22 cellular contexts compared by ENCODE assay signal in the genomic region with DNA sequence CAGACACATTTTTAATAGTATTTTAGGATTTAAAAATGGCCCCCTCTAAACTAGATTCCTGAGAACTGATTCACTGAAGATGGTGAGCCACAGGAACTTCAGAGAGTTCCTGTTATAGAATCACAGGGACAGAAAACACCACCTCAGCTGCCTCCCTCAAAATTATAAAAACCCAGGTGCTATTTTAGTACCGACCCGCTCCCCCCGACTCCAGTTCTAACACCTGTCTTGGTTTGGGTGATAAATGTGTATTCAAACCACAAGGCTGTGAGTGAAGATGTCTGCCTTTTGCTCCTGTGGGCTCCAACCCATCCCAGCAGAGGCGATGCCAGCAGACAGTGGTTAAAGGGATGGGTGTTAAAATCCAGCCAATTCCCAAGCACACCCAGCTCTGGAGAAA.
"Had no signal": no experiment of that assay in that cellular context is flagged by ENCODE, and none has a peak within 500 bp of the region (broad histone marks: within the 10 kb centered on the region; RNA-seq: fewer than 3 reads in every experiment).

No MANE protein-coding gene starts in this region.

- H3K27me3 ChIP-seq: ovary, tibial nerve, vagina had no signal

- H3K4me3 ChIP-seq: esophagus squamous epithelium, ovary, psoas muscle, skin epidermis, tibial nerve, vagina had no signal

- ATAC-seq: activated CD8-positive, alpha-beta T cell treated with anti-CD3 and anti-CD28 coated beads for 36 hours; activated T-helper 17 cell treated with anti-CD3 and anti-CD28 coated beads, Interleukin-2, amount 50 U/mL, for 72 hours; effector memory CD8-positive, alpha-beta T cell; natural killer cell; psoas muscle; right cardiac atrium; stimulated activated naive CD8-positive, alpha-beta T cell treated with anti-CD3 and anti-CD28 coated beads, Interleukin-15, Interleukin-2, amounts not matched to agents 100 U/mL and 50 U/mL, for 24 hours had no signal

- H3K36me3 ChIP-seq: esophagus squamous epithelium, ovary, tibial nerve, vagina had no signal

- DNase-seq: activated CD4-positive, alpha-beta T cell treated with anti-CD3 and anti-CD28 coated beads, Interleukin-2, amount 10 ng/mL, durations not matched to agents 24 days and 14 days; activated CD8-positive, alpha-beta T cell treated with anti-CD3 and anti-CD28 coated beads for 36 hours; activated naive CD4-positive, alpha-beta T cell; activated T-cell treated with anti-CD3 and anti-CD28 coated beads, Interleukin-2, amount 50 U/mL, for 1 hour; anterior cingulate cortex; cerebellar nuclear complex; dermis blood vessel endothelial cell; effector memory CD8-positive, alpha-beta T cell; esophagus squamous epithelium; immature natural killer cell; kidney glomerular epithelial cell; mesendoderm; natural killer cell; ovary; psoas muscle; right cardiac atrium; stimulated activated naive CD8-positive, alpha-beta T cell treated with anti-CD3 and anti-CD28 coated beads, Interleukin-15, Interleukin-2, amounts not matched to agents 100 U/mL and 50 U/mL, for 24 hours; substantia nigra had no signal

- H3K4me1 ChIP-seq: esophagus squamous epithelium, psoas muscle, tibial nerve, vagina had no signal

- H3K9me3 ChIP-seq: esophagus squamous epithelium, ovary, psoas muscle, tibial nerve, vagina had no signal

- H3K27ac ChIP-seq: esophagus squamous epithelium, ovary, psoas muscle, tibial nerve, vagina had no signal
